Comparison of ENCODE assay signal across 1 cellular context in the genomic region with DNA sequence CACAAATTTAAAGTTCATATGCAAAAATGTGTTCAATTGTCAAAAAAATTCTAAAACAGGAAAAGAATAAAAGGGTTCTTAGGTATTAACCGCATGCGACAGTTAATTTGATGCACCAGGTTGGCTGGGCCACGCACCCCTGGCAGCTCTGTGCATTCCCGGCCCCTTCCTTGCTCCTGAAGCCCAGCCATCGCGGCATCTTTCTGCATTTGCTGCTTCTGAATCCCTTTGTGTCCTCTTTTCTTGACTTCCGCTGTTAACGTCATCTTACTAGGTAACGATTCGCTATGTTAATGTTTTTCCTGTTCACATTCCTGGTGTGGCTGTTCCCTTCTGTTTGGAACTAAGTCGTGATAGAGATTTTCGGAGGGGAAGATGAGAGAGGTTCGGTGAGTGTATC.
A peak's percentile ranks its signal among the peaks of the same experiment; 100 is the strongest.
TF ChIP-seq lines count a peak whose summit lies in the region.

No MANE protein-coding gene starts in this region.

TF ChIP-seq in GM12878, 131 proteins besides CTCF, POLR2A, EP300 and RAD21:
- TF ChIP-seq ZZZ3 (IDR thresholded peaks at IDR 0.05; ENCODE audit: control insufficient read depth, insufficient read length, low read depth) (no peak), IKZF2 (IDR thresholded peaks at IDR 0.05) (peak in 1 of 2 experiments; percentile 12; a peak in 1 of 4 replicates), CHD4 (IDR thresholded peaks at IDR 0.05) (no peak), ZNF384 (IDR thresholded peaks at IDR 0.05; ENCODE audit: borderline replicate concordance, low read depth, low read length) (no peak)
- TF ChIP-seq, protein P1, sequence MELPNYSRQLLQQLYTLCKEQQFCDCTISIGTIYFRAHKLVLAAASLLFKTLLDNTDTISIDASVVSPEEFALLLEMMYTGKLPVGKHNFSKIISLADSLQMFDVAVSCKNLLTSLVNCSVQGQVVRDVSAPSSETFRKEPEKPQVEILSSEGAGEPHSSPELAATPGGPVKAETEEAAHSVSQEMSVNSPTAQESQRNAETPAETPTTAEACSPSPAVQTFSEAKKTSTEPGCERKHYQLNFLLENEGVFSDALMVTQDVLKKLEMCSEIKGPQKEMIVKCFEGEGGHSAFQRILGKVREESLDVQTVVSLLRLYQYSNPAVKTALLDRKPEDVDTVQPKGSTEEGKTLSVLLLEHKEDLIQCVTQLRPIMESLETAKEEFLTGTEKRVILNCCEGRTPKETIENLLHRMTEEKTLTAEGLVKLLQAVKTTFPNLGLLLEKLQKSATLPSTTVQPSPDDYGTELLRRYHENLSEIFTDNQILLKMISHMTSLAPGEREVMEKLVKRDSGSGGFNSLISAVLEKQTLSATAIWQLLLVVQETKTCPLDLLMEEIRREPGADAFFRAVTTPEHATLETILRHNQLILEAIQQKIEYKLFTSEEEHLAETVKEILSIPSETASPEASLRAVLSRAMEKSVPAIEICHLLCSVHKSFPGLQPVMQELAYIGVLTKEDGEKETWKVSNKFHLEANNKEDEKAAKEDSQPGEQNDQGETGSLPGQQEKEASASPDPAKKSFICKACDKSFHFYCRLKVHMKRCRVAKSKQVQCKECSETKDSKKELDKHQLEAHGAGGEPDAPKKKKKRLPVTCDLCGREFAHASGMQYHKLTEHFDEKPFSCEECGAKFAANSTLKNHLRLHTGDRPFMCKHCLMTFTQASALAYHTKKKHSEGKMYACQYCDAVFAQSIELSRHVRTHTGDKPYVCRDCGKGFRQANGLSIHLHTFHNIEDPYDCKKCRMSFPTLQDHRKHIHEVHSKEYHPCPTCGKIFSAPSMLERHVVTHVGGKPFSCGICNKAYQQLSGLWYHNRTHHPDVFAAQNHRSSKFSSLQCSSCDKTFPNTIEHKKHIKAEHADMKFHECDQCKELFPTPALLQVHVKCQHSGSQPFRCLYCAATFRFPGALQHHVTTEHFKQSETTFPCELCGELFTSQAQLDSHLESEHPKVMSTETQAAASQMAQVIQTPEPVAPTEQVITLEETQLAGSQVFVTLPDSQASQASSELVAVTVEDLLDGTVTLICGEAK (IDR thresholded peaks at IDR 0.05; ENCODE audit: borderline replicate concordance) = 0 out of 2 replicates have a peak, but pooled peaks have one; percentile 33
- TF ChIP-seq, protein P2, sequence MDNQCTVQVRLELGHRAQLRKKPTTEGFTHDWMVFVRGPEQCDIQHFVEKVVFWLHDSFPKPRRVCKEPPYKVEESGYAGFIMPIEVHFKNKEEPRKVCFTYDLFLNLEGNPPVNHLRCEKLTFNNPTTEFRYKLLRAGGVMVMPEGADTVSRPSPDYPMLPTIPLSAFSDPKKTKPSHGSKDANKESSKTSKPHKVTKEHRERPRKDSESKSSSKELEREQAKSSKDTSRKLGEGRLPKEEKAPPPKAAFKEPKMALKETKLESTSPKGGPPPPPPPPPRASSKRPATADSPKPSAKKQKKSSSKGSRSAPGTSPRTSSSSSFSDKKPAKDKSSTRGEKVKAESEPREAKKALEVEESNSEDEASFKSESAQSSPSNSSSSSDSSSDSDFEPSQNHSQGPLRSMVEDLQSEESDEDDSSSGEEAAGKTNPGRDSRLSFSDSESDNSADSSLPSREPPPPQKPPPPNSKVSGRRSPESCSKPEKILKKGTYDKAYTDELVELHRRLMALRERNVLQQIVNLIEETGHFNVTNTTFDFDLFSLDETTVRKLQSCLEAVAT (IDR thresholded peaks at IDR 0.05) = peak; percentile 95
